ENCODE assay signal across 19 cellular contexts in the genomic region with DNA sequence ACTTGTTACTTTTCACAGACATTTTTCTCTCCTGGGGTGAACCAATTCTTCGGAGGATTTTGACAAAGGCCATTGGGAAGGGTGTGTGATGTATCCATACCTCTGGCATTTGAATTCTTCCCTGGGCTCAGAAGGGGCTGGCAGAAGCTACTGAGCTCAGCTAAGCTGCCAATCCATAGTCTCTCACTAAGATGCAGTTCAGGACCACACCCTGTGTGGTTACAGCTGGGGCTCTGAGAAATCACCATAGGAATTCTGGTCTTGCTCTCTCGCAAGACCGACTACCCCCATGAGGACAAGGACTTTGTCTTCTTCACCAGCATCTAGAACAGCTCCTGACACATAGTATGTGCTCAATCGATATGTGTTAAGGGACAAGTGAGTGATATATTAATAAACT. TPM values are rescaled to one million over a fixed set of nuclear protein-coding genes. Genes with fewer than 3 reads are reported as not detected.
DNase-seq lines count a peak whose midpoint lies in the region; ATAC-seq and TF ChIP-seq lines count a peak whose summit lies in the region.
"Had no signal": no experiment of that assay in that cellular context is flagged by ENCODE, and none has a peak within 500 bp of the region (broad histone marks: within the 10 kb centered on the region; RNA-seq: fewer than 3 reads in every experiment).

No MANE protein-coding gene starts in this region.

- H3K27ac ChIP-seq in esophagus muscularis mucosa (replicated peaks in 1 of 4) = no peak overlapping the region

- no peak for TF ChIP-seq POLR2A in esophagus muscularis mucosa (IDR thresholded peaks at IDR 0.05; ENCODE audit: low read depth)

- H3K4me1 ChIP-seq in esophagus muscularis mucosa = no peaks in the 10 kb centered on the region

- H3K36me3 Mint-ChIP-seq in WTC11 = no peaks in the 10 kb centered on the region
- no peaks in the 10 kb centered on the region for H3K36me3 Mint-ChIP-seq in stimulated activated memory B cell treated with anti-CD40 and anti-IgM and Interleukin-4, amounts not matched to agents 10 μg/mL and 1 μg/mL and 100 μg/mL, for 72 hours
- no peaks in the 10 kb centered on the region for H3K36me3 Mint-ChIP-seq in activated CD4-positive, alpha-beta T cell treated with anti-CD3 and anti-CD28 coated beads for 36 hours (ENCODE audit: low read depth)
- H3K36me3 Mint-ChIP-seq: CD4-positive, alpha-beta memory T cell had no signal

- DNase-seq in WTC11 (ENCODE audit: low spot score) (no peak), esophagus muscularis mucosa (ENCODE audit: extremely low spot score) (peak; percentile 75), NCI-H524 treated with DMSO at 0.1 percent for 48 hours (lab: John Stamatoyannopoulos, UW) (no peak)
- no peak for DNase-seq in activated CD4-positive, alpha-beta T cell treated with anti-CD3 and anti-CD28 coated beads for 48 hours
- DNase-seq in activated CD4-positive, alpha-beta T cell treated with anti-CD3 and anti-CD28 coated beads for 36 hours = no peak
- DNase-seq: C1 segment of cervical spinal cord; Calu3; CD4-positive, alpha-beta memory T cell; COR-L47; DMS53; DMS79 treated with DMSO at 0.1 percent for 48 hours; GF-D8; H7; HCEC 1CT had no signal

- H3K4me1 Mint-ChIP-seq in WTC11 = peaks cover 9% of the 10 kb centered on the region
- H3K4me1 Mint-ChIP-seq in stimulated activated memory B cell treated with anti-CD40 and anti-IgM and Interleukin-4, amounts not matched to agents 10 μg/mL and 1 μg/mL and 100 μg/mL, for 72 hours = no peaks in the 10 kb centered on the region
- H3K4me1 Mint-ChIP-seq in activated CD4-positive, alpha-beta T cell treated with anti-CD3 and anti-CD28 coated beads for 36 hours = no peaks in the 10 kb centered on the region
- H3K4me1 Mint-ChIP-seq: CD4-positive, alpha-beta memory T cell had no signal

- 88% methylated on average over 4 of the region's 4 CpGs for WGBS in esophagus muscularis mucosa

- no peak overlapping the region for H3K27ac Mint-ChIP-seq in WTC11
- H3K27ac Mint-ChIP-seq in stimulated activated memory B cell treated with anti-CD40 and anti-IgM and Interleukin-4, amounts not matched to agents 10 μg/mL and 1 μg/mL and 100 μg/mL, for 72 hours = no peak overlapping the region
- no peak overlapping the region for H3K27ac Mint-ChIP-seq in activated CD4-positive, alpha-beta T cell treated with anti-CD3 and anti-CD28 coated beads for 36 hours
- H3K27ac Mint-ChIP-seq: CD4-positive, alpha-beta memory T cell had no signal

- no peak overlapping the region for H3K4me3 Mint-ChIP-seq in WTC11
- no peak overlapping the region for H3K4me3 Mint-ChIP-seq in stimulated activated memory B cell treated with anti-CD40 and anti-IgM and Interleukin-4, amounts not matched to agents 10 μg/mL and 1 μg/mL and 100 μg/mL, for 72 hours
- H3K4me3 Mint-ChIP-seq in activated CD4-positive, alpha-beta T cell treated with anti-CD3 and anti-CD28 coated beads for 36 hours = no peak overlapping the region
- H3K4me3 Mint-ChIP-seq: CD4-positive, alpha-beta memory T cell had no signal

- CTCF ChIA-PET in WTC11 (lab: Charles Lee) = interaction anchor here (1.4 to 2.3 kb wide), 3 partner anchors 16 to 693 kb away, joined by 3 to 7 read pairs (median 7); no protein-coding TSS in a partner anchor
- CTCF ChIA-PET in activated CD4-positive, alpha-beta T cell treated with anti-CD3 and anti-CD28 coated beads for 36 hours (lab: Charles Lee) = interaction anchor here (0.9 to 1.1 kb wide), 3 partner anchors 20 to 452 kb away, joined by 3 to 7 read pairs (median 4); no protein-coding TSS in a partner anchor

- no peaks in the 10 kb centered on the region for H3K27me3 Mint-ChIP-seq in WTC11 (ENCODE audit: low read depth)
- peaks cover 29% of the 10 kb centered on the region for H3K27me3 Mint-ChIP-seq in stimulated activated memory B cell treated with anti-CD40 and anti-IgM and Interleukin-4, amounts not matched to agents 10 μg/mL and 1 μg/mL and 100 μg/mL, for 72 hours
- peaks cover 12% of the 10 kb centered on the region for H3K27me3 Mint-ChIP-seq in activated CD4-positive, alpha-beta T cell treated with anti-CD3 and anti-CD28 coated beads for 36 hours

- intact Hi-C loops in esophagus muscularis mucosa (cut with DNase I) = no loop called here
- intact Hi-C loops in activated CD4-positive, alpha-beta T cell treated with anti-CD3 and anti-CD28 coated beads for 36 hours (cut with DNase I, micrococcal nuclease) = no loop called here

- no peak overlapping the region for H3K4me3 ChIP-seq in esophagus muscularis mucosa

- no peak for TF ChIP-seq EP300 in esophagus muscularis mucosa (IDR thresholded peaks at IDR 0.05)

- no peaks in the 10 kb centered on the region for H3K36me3 ChIP-seq in esophagus muscularis mucosa

- H3K9me3 ChIP-seq in esophagus muscularis mucosa = no peaks in the 10 kb centered on the region

- no peak for TF ChIP-seq CTCF in WTC11 (IDR thresholded peaks at IDR 0.05)
- no peak for TF ChIP-seq CTCF in esophagus muscularis mucosa (IDR thresholded peaks at IDR 0.05)

- ATAC-seq in WTC11 = peak; percentile 53; the same call in 1 of the 2 replicates
- peak; percentile 10 for ATAC-seq in stimulated activated memory B cell treated with anti-CD40 and anti-IgM and Interleukin-4, amounts not matched to agents 10 μg/mL and 1 μg/mL and 100 μg/mL, for 72 hours
- no peak for ATAC-seq in activated CD4-positive, alpha-beta T cell treated with anti-CD3 and anti-CD28 coated beads for 36 hours

- peaks cover 0 to 13% (median 0%) of the 10 kb centered on the region in 4 donors for H3K27me3 ChIP-seq in esophagus muscularis mucosa

- POLR2A ChIA-PET in WTC11 (lab: Charles Lee) = no interaction called here
- POLR2A ChIA-PET in activated CD4-positive, alpha-beta T cell treated with anti-CD3 and anti-CD28 coated beads for 36 hours (lab: Charles Lee) = no interaction called here

- no peaks in the 10 kb centered on the region for H3K9me3 Mint-ChIP-seq in WTC11
- H3K9me3 Mint-ChIP-seq in stimulated activated memory B cell treated with anti-CD40 and anti-IgM and Interleukin-4, amounts not matched to agents 10 μg/mL and 1 μg/mL and 100 μg/mL, for 72 hours = no peaks in the 10 kb centered on the region
- no peaks in the 10 kb centered on the region for H3K9me3 Mint-ChIP-seq in activated CD4-positive, alpha-beta T cell treated with anti-CD3 and anti-CD28 coated beads for 36 hours (ENCODE audit: low read depth)
- H3K9me3 Mint-ChIP-seq: CD4-positive, alpha-beta memory T cell had no signal

TF ChIP-seq in WTC11, 78 proteins besides CTCF, POLR2A, EP300 and RAD21 (continues in another document):
- TF ChIP-seq NR3C1 (CRISPR knock-in tag; conservative IDR thresholded peaks at IDR 0.05; ENCODE audit: low read depth) (no peak), CBFB (CRISPR knock-in tag; IDR thresholded peaks at IDR 0.05; ENCODE audit: low read depth) (no peak), GRHL2 (CRISPR knock-in tag; IDR thresholded peaks at IDR 0.05; ENCODE audit: insufficient replicate concordance, severe bottlenecking) (no peak), NFYB (CRISPR knock-in tag; conservative IDR thresholded peaks at IDR 0.05; ENCODE audit: low read depth) (no peak), NR1H2 (CRISPR knock-in tag; IDR thresholded peaks at IDR 0.05) (no peak)
- TF ChIP-seq, protein P1, sequence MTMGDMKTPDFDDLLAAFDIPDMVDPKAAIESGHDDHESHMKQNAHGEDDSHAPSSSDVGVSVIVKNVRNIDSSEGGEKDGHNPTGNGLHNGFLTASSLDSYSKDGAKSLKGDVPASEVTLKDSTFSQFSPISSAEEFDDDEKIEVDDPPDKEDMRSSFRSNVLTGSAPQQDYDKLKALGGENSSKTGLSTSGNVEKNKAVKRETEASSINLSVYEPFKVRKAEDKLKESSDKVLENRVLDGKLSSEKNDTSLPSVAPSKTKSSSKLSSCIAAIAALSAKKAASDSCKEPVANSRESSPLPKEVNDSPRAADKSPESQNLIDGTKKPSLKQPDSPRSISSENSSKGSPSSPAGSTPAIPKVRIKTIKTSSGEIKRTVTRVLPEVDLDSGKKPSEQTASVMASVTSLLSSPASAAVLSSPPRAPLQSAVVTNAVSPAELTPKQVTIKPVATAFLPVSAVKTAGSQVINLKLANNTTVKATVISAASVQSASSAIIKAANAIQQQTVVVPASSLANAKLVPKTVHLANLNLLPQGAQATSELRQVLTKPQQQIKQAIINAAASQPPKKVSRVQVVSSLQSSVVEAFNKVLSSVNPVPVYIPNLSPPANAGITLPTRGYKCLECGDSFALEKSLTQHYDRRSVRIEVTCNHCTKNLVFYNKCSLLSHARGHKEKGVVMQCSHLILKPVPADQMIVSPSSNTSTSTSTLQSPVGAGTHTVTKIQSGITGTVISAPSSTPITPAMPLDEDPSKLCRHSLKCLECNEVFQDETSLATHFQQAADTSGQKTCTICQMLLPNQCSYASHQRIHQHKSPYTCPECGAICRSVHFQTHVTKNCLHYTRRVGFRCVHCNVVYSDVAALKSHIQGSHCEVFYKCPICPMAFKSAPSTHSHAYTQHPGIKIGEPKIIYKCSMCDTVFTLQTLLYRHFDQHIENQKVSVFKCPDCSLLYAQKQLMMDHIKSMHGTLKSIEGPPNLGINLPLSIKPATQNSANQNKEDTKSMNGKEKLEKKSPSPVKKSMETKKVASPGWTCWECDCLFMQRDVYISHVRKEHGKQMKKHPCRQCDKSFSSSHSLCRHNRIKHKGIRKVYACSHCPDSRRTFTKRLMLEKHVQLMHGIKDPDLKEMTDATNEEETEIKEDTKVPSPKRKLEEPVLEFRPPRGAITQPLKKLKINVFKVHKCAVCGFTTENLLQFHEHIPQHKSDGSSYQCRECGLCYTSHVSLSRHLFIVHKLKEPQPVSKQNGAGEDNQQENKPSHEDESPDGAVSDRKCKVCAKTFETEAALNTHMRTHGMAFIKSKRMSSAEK (CRISPR knock-in tag; IDR thresholded peaks at IDR 0.05; ENCODE audit: borderline replicate concordance) = no peak
- TF ChIP-seq, protein P2, sequence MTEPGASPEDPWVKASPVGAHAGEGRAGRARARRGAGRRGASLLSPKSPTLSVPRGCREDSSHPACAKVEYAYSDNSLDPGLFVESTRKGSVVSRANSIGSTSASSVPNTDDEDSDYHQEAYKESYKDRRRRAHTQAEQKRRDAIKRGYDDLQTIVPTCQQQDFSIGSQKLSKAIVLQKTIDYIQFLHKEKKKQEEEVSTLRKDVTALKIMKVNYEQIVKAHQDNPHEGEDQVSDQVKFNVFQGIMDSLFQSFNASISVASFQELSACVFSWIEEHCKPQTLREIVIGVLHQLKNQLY (CRISPR knock-in tag; IDR thresholded peaks at IDR 0.05) = no peak

RNA-seq across cellular contexts. Expression of a gene that starts 6.0 kb away (rescaled TPM):
- total RNA-seq in WTC11 (2021) (6.3 to 8.2 TPM (median 7.0 TPM) in 3 replicates), esophagus muscularis mucosa (not detected)
- total RNA-seq in activated CD4-positive, alpha-beta T cell treated with anti-CD3 and anti-CD28 coated beads for 36 hours = not detected
- total RNA-seq: A172; A673; Calu3; CD4-positive, alpha-beta memory T cell; Daoy; G401 had no signal
